Comparison of ENCODE assay signal across 3 cellular contexts in the genomic region with DNA sequence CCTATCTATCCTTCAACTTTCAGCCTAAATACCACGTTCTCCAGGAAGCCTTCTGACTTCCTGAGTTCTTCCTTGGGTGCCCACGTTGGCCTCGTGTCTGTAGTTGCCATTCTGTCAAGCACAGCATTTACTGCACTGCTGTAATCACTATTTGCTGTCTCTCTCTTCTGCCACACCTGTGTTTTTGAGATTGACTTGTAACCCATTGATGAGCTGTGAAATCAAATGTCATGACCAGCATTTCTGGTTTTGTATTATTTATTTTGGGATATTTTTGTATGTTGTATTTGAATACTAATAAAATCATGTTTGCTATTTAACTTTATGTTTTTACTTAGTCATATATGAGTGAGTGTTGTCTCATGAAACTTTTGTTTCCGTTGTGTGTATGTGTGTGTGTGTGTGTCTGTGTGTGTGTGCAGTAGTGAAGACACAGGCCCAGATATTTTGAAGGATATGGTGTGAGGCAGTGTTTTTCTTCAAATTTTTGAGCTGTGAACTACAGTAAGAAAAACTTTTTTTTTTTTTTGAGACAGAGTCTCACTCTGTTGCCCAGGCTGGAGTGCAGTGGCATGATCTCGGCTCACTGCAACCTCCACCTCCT.
TF ChIP-seq lines count a peak whose summit lies in the region.

No MANE protein-coding gene starts in this region.

TF ChIP-seq in A549, 52 proteins besides CTCF, POLR2A, EP300 and RAD21 (continued from another document):
- no peak for TF ChIP-seq REST (IDR thresholded peaks at IDR 0.05)
- no peak for TF ChIP-seq FOSL2 (IDR thresholded peaks at IDR 0.05)
- no peak for TF ChIP-seq FOSL2 (CRISPR knock-in tag; IDR thresholded peaks at IDR 0.05)
- no peak for TF ChIP-seq PBX3 (IDR thresholded peaks at IDR 0.05)
- no peak for TF ChIP-seq NR3C1 (IDR thresholded peaks at IDR 0.05)
- TF ChIP-seq, protein P1, sequence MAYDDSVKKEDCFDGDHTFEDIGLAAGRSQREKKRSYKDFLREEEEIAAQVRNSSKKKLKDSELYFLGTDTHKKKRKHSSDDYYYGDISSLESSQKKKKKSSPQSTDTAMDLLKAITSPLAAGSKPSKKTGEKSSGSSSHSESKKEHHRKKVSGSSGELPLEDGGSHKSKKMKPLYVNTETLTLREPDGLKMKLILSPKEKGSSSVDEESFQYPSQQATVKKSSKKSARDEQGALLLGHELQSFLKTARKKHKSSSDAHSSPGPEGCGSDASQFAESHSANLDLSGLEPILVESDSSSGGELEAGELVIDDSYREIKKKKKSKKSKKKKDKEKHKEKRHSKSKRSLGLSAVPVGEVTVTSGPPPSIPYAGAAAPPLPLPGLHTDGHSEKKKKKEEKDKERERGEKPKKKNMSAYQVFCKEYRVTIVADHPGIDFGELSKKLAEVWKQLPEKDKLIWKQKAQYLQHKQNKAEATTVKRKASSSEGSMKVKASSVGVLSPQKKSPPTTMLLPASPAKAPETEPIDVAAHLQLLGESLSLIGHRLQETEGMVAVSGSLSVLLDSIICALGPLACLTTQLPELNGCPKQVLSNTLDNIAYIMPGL (CRISPR knock-in tag; IDR thresholded peaks at IDR 0.05; ENCODE audit: borderline replicate concordance), result no peak
- TF ChIP-seq, protein P2, sequence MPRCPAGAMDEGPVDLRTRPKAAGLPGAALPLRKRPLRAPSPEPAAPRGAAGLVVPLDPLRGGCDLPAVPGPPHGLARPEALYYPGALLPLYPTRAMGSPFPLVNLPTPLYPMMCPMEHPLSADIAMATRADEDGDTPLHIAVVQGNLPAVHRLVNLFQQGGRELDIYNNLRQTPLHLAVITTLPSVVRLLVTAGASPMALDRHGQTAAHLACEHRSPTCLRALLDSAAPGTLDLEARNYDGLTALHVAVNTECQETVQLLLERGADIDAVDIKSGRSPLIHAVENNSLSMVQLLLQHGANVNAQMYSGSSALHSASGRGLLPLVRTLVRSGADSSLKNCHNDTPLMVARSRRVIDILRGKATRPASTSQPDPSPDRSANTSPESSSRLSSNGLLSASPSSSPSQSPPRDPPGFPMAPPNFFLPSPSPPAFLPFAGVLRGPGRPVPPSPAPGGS (IDR thresholded peaks at IDR 0.05), result no peak
- no peak for TF ChIP-seq RFX5 (IDR thresholded peaks at IDR 0.05)

TF ChIP-seq in HEK293, 187 proteins besides CTCF, POLR2A, EP300 and RAD21 (continued from another document):
- peak; percentile 52; the same call in 1 of the 2 replicates for TF ChIP-seq ZSCAN4 (tag by site-specific recombination; IDR thresholded peaks at IDR 0.05)
TF ChIP-seq in HEK293: peak in this region for 1.

TF ChIP-seq in liver, 16 proteins besides CTCF, POLR2A, EP300 and RAD21 (continued from another document):
- TF ChIP-seq, protein P3, sequence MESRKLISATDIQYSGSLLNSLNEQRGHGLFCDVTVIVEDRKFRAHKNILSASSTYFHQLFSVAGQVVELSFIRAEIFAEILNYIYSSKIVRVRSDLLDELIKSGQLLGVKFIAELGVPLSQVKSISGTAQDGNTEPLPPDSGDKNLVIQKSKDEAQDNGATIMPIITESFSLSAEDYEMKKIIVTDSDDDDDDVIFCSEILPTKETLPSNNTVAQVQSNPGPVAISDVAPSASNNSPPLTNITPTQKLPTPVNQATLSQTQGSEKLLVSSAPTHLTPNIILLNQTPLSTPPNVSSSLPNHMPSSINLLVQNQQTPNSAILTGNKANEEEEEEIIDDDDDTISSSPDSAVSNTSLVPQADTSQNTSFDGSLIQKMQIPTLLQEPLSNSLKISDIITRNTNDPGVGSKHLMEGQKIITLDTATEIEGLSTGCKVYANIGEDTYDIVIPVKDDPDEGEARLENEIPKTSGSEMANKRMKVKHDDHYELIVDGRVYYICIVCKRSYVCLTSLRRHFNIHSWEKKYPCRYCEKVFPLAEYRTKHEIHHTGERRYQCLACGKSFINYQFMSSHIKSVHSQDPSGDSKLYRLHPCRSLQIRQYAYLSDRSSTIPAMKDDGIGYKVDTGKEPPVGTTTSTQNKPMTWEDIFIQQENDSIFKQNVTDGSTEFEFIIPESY (IDR thresholded peaks at IDR 0.05), result no peak
- TF ChIP-seq REST (IDR thresholded peaks at IDR 0.05), result peak; percentile 0
